In genomic region chr9:38046669-38047300, GRCh38 we compare ENCODE assay signal across 9 cellular contexts. TPM values are rescaled to one million over a fixed set of nuclear protein-coding genes. Genes with fewer than 3 reads are reported as not detected.
DNase-seq lines count a peak whose midpoint lies in the region; ATAC-seq, FAIRE-seq and TF ChIP-seq lines count a peak whose summit lies in the region.
"Had no signal": no experiment of that assay in that cellular context is flagged by ENCODE, and none has a peak within 500 bp of the region (broad histone marks: within the 10 kb centered on the region; RNA-seq: fewer than 3 reads in every experiment).

No MANE protein-coding gene starts in this region.

- no peak overlapping the region for H2AFZ ChIP-seq in endothelial cell of umbilical vein (ENCODE audit: low read depth, low read length)

- H3K9me1 ChIP-seq in endothelial cell of umbilical vein (replicated peaks; ENCODE audit: control insufficient read depth, extremely low read depth, insufficient read depth, low read length): no peaks in the 10 kb centered on the region

- intact Hi-C loops in endothelial cell of umbilical vein (cut with micrococcal nuclease): loop anchor here (1.0 kb wide), 5 partner anchors 7 to 38 kb away; partner anchors contain the start of gene SHB

- no TSS peak for BruUV-seq in endothelial cell of umbilical vein (replicated peaks; lab: Mats Ljungman, UMichigan)

- peak; percentile 65 for DNase-seq in NOMO-1 treated with DMSO at 0.1 percent for 48 hours (lab: John Stamatoyannopoulos, UW; ENCODE audit: unreplicated experiment)
- DNase-seq in endothelial cell of umbilical vein (ENCODE audit: low read depth, low spot score): peak; percentile 58
- DNase-seq in myocyte (ENCODE audit: low read depth): peak; percentile 81
- DNase-seq in germinal center (ENCODE audit: low spot score): no peak
- no peak for DNase-seq in NCI-H1694 treated with DMSO at 0.1 percent for 48 hours (lab: John Stamatoyannopoulos, UW)
- no peak for DNase-seq in stimulated activated CD4-positive, alpha-beta T cell treated with anti-CD3 and anti-CD28 coated beads, Interleukin-15, amount 100 ng/mL, for 24 hours
- DNase-seq: activated T-cell treated with anti-CD3 and anti-CD28 coated beads, Interleukin-2, amount 50 U/mL, for 4 hours had no signal

- no peak overlapping the region for H3K4me3 ChIP-seq in BLaER1 treated with 17β-estradiol and CSF1 and Interleukin-3, amounts not matched to agents 10 nM and 100 nM
- H3K4me3 ChIP-seq in endothelial cell of umbilical vein (replicated peaks in 1 of 3; ENCODE audit: insufficient read depth in 1 of 3, low read depth in 1 of 3, low read length in 3 of 3): peak overlapping the region in 1 of 3 experiments; percentile 38

- H3K36me3 ChIP-seq in BLaER1 treated with 17β-estradiol and CSF1 and Interleukin-3, amounts not matched to agents 10 nM and 100 nM: no peaks in the 10 kb centered on the region
- no peaks in the 10 kb centered on the region for H3K36me3 ChIP-seq in endothelial cell of umbilical vein (ENCODE audit: control insufficient read depth in 2 of 2, extremely low read depth in 1 of 2, insufficient read depth in 2 of 2, low read length in 2 of 2)

- H3K4me1 ChIP-seq in BLaER1 treated with 17β-estradiol and CSF1 and Interleukin-3, amounts not matched to agents 10 nM and 100 nM: peaks cover 0 to 29% (median 21%) of the 10 kb centered on the region in 10 experiments; a peak in 17 of 20 replicates
- H3K4me1 ChIP-seq in endothelial cell of umbilical vein (ENCODE audit: control insufficient read depth, extremely low read depth, insufficient read depth, low read length): peaks cover 34% of the 10 kb centered on the region

- H3K4me2 ChIP-seq in BLaER1 treated with 17β-estradiol and CSF1 and Interleukin-3, amounts not matched to agents 10 nM and 100 nM: peak overlapping the region in 9 of 11 experiments; percentile 4 to 73 (median 49); a peak in 15 of 22 replicates
- H3K4me2 ChIP-seq in endothelial cell of umbilical vein (ENCODE audit: insufficient read depth, low read length): peak overlapping the region; percentile 83

- POLR2A ChIA-PET in endothelial cell of umbilical vein (lab: Charles Lee): interaction anchor here (1.5 to 1.7 kb wide), 3 partner anchors 13 to 20 kb away, joined by 4 to 8 read pairs (median 5); no protein-coding TSS in a partner anchor

- no peak for TF ChIP-seq POLR2A in endothelial cell of umbilical vein (IDR thresholded peaks at IDR 0.05; ENCODE audit: low read depth, low read length)

- no peaks in the 10 kb centered on the region for H3K9me3 ChIP-seq in BLaER1 treated with 17β-estradiol and CSF1 and Interleukin-3, amounts not matched to agents 10 nM and 100 nM (replicated peaks in 1 of 11)
- H3K9me3 ChIP-seq in endothelial cell of umbilical vein (replicated peaks; ENCODE audit: control insufficient read depth, insufficient read depth, low read length): no peaks in the 10 kb centered on the region

- TF ChIP-seq CTCF in endothelial cell of umbilical vein (IDR thresholded peaks at IDR 0.05; ENCODE audit: extremely low read depth in 1 of 2, insufficient read depth in 1 of 2, low read depth in 1 of 2, low read length in 2 of 2): no peak

- no peak overlapping the region for H3K27ac ChIP-seq in BLaER1 treated with 17β-estradiol and CSF1 and Interleukin-3, amounts not matched to agents 10 nM and 100 nM
- peak overlapping the region; percentile 96 for H3K27ac ChIP-seq in endothelial cell of umbilical vein (ENCODE audit: insufficient read depth, low read depth, low read length)

- no peak overlapping the region for H3K9ac ChIP-seq in BLaER1 treated with 17β-estradiol and CSF1 and Interleukin-3, amounts not matched to agents 10 nM and 100 nM
- H3K9ac ChIP-seq in endothelial cell of umbilical vein (replicated peaks; ENCODE audit: extremely low read depth, insufficient read depth, low read length): peak overlapping the region; percentile 92

- H3K27me3 ChIP-seq in BLaER1 treated with 17β-estradiol and CSF1 and Interleukin-3, amounts not matched to agents 10 nM and 100 nM: no peaks in the 10 kb centered on the region
- no peaks in the 10 kb centered on the region for H3K27me3 ChIP-seq in endothelial cell of umbilical vein (ENCODE audit: control insufficient read depth in 2 of 2, insufficient read depth in 2 of 2, low read length in 2 of 2)

- no peak for ATAC-seq in GM21619 (IDR thresholded peaks at IDR 0.05; ENCODE audit: unreplicated experiment)
- ATAC-seq: activated T-cell treated with anti-CD3 and anti-CD28 coated beads, Interleukin-2, amount 50 U/mL, for 4 hours had no signal

- FAIRE-seq in endothelial cell of umbilical vein (lab: Jason Lieb, UNC): no peak

- CTCF ChIA-PET in endothelial cell of umbilical vein (lab: Charles Lee): interaction anchor here (0.9 to 3.3 kb wide), 8 partner anchors 10 to 133 kb away, joined by 3 to 12 read pairs (median 6); no protein-coding TSS in a partner anchor

- H3K79me2 ChIP-seq in endothelial cell of umbilical vein (ENCODE audit: control insufficient read depth, insufficient read depth, low read length): peaks cover 48% of the 10 kb centered on the region

- dilution Hi-C loops in endothelial cell of umbilical vein (cut with MboI; ENCODE audit: extremely low pct_ligation_motif_present, low sequenced_read_pairs): no loop called here

- H4K20me1 ChIP-seq in BLaER1 treated with 17β-estradiol and CSF1 and Interleukin-3, amounts not matched to agents 10 nM and 100 nM: peaks cover 0 to 69% (median 4%) of the 10 kb centered on the region in 11 experiments; a peak in 7 of 22 replicates
- no peaks in the 10 kb centered on the region for H4K20me1 ChIP-seq in endothelial cell of umbilical vein (replicated peaks; ENCODE audit: control insufficient read depth, extremely low read depth, insufficient read depth, low read length)

TF ChIP-seq in endothelial cell of umbilical vein, 7 proteins besides CTCF, POLR2A, EP300 and RAD21:
- TF ChIP-seq MYC (IDR thresholded peaks at IDR 0.05; ENCODE audit: low read depth, low read length) (no peak), JUN (IDR thresholded peaks at IDR 0.05; ENCODE audit: borderline replicate concordance, insufficient read depth, insufficient read length, low read depth) (no peak), MAX (IDR thresholded peaks at IDR 0.05; ENCODE audit: insufficient read depth, insufficient read length) (no peak), POLR2AphosphoS5 (IDR thresholded peaks at IDR 0.05; ENCODE audit: insufficient read depth, low read depth, low read length) (peak; percentile 33), GATA2 (IDR thresholded peaks at IDR 0.05; ENCODE audit: insufficient read depth, insufficient read length, low read depth, low read length) (peak; percentile 44)

RNA-seq across cellular contexts. Expression of gene SHB, which starts 22.2 kb away (rescaled TPM):
- total RNA-seq in endothelial cell of umbilical vein (22.3 and 24.9 TPM in 2 replicates), myocyte (13.3 and 20.7 TPM in 2 replicates)
- 13.3 and 13.4 TPM in 2 replicates for polyA plus RNA-seq in endothelial cell of umbilical vein
- 14.1 and 14.4 TPM in 2 replicates for polyA plus RNA-seq in endothelial cell of umbilical vein (2011; cell fraction: cytosol; rRNA removed)
- polyA plus RNA-seq in endothelial cell of umbilical vein (2011; cell fraction: nucleus; rRNA removed): 20.6 and 22.2 TPM in 2 replicates
- 10.6 and 11.3 TPM in 2 replicates for polyA plus RNA-seq in endothelial cell of umbilical vein (2012)
- 11.6 and 14.5 TPM in 2 replicates for polyA minus RNA-seq in endothelial cell of umbilical vein
- 9.3 TPM for polyA minus RNA-seq in endothelial cell of umbilical vein (2011; cell fraction: cytosol; rRNA and poly(A)+ RNA removed)
- 18.9 and 33.0 TPM in 2 replicates for polyA minus RNA-seq in endothelial cell of umbilical vein (2011; cell fraction: nucleus; rRNA and poly(A)+ RNA removed)
- polyA plus RNA-seq in myocyte (2012): 31.8 TPM

Comparison
In these comparisons a context has a peak if more than half of its experiments do, and no peak if none do; other contexts are left out.
1. DNase-seq: peak in NOMO-1 treated with DMSO at 0.1 percent for 48 hours (single experiment), endothelial cell of umbilical vein (single experiment) and myocyte (single experiment); none in germinal center (single experiment), NCI-H1694 treated with DMSO at 0.1 percent for 48 hours (single experiment) and stimulated activated CD4-positive, alpha-beta T cell treated with anti-CD3 and anti-CD28 coated beads, Interleukin-15, amount 100 ng/mL, for 24 hours (single experiment).